21 cellular contexts compared by ENCODE assay signal in genomic region chr3:108073712-108074431, GRCh38. TPM values are rescaled to one million over a fixed set of nuclear protein-coding genes. Genes with fewer than 3 reads are reported as not detected.
DNase-seq lines count a peak whose midpoint lies in the region; ATAC-seq and TF ChIP-seq lines count a peak whose summit lies in the region.
"Had no signal": no experiment of that assay in that cellular context is flagged by ENCODE, and none has a peak within 500 bp of the region (broad histone marks: within the 10 kb centered on the region; RNA-seq: fewer than 3 reads in every experiment).

No MANE protein-coding gene starts in this region.

- H3K27ac Mint-ChIP-seq in activated T-helper 1 cell treated with anti-CD3 and anti-CD28 coated beads, Interleukin-12 subunit alpha, Interleukin-12 subunit beta, Interleukin-2, Interleukin-4 antibody, amounts not matched to agents 30 ng/mL and 10 ng/mL and 1 ng/mL, durations not matched to agents 14 hours and 24 hours and 36 hours, result peak overlapping the region; percentile 31
- peak overlapping the region; percentile 32 for H3K27ac Mint-ChIP-seq in memory B cell

- no peaks in the 10 kb centered on the region for H3K9me3 Mint-ChIP-seq in activated T-helper 1 cell treated with anti-CD3 and anti-CD28 coated beads, Interleukin-12 subunit alpha, Interleukin-12 subunit beta, Interleukin-2, Interleukin-4 antibody, amounts not matched to agents 30 ng/mL and 10 ng/mL and 1 ng/mL, durations not matched to agents 14 hours and 24 hours and 36 hours
- H3K9me3 Mint-ChIP-seq in memory B cell, result no peaks in the 10 kb centered on the region

- peaks cover 46% of the 10 kb centered on the region for H3K36me3 Mint-ChIP-seq in activated T-helper 1 cell treated with anti-CD3 and anti-CD28 coated beads, Interleukin-12 subunit alpha, Interleukin-12 subunit beta, Interleukin-2, Interleukin-4 antibody, amounts not matched to agents 30 ng/mL and 10 ng/mL and 1 ng/mL, durations not matched to agents 14 hours and 24 hours and 36 hours (ENCODE audit: low read depth)
- peaks cover 43% of the 10 kb centered on the region for H3K36me3 Mint-ChIP-seq in memory B cell

- H3K27me3 ChIP-seq in psoas muscle (ENCODE audit: insufficient read depth in 3 of 3, low read length in 2 of 3), result no peaks in the 10 kb centered on the region
- H3K27me3 ChIP-seq: ascending aorta, esophagus muscularis mucosa, heart right ventricle had no signal

- H3K27ac ChIP-seq in psoas muscle, result no peak overlapping the region
- H3K27ac ChIP-seq: ascending aorta, coronary artery, esophagus muscularis mucosa, heart right ventricle, VCaP had no signal

- peak; percentile 18 for DNase-seq in CD1c-positive myeloid dendritic cell (ENCODE audit: extremely low spot score)
- peak; percentile 23 for DNase-seq in EH (ENCODE audit: low read depth)
- DNase-seq in activated T-helper 1 cell treated with anti-CD3 and anti-CD28 coated beads, Interleukin-12 subunit alpha, Interleukin-12 subunit beta, Interleukin-2, Interleukin-4 antibody, amounts not matched to agents 30 ng/mL and 10 ng/mL and 1 ng/mL, durations not matched to agents 14 hours and 24 hours and 36 hours (ENCODE audit: low spot score), result no peak
- no peak for DNase-seq in memory B cell (ENCODE audit: low spot score in 2 of 2)
- DNase-seq in globus pallidus (ENCODE audit: low spot score), result no peak
- no peak for DNase-seq in psoas muscle
- no peak for DNase-seq in mesenteric fat pad (ENCODE audit: low spot score)
- DNase-seq: activated CD8-positive, alpha-beta memory T cell treated with anti-CD3 and anti-CD28 coated beads, Interleukin-2, amount 50 U/mL, for 48 hours; heart right ventricle; kidney glomerular epithelial cell; midbrain; NCI-H774; nucleus accumbens; stimulated activated CD4-positive, alpha-beta T cell treated with anti-CD3 and anti-CD28 coated beads, Interleukin-2, amount 100 ng/mL, for 24 hours had no signal

- intact Hi-C loops in activated T-helper 1 cell treated with anti-CD3 and anti-CD28 coated beads, Interleukin-12 subunit alpha, Interleukin-12 subunit beta, Interleukin-2, Interleukin-4 antibody, amounts not matched to agents 30 ng/mL and 10 ng/mL and 1 ng/mL, durations not matched to agents 14 hours and 24 hours and 36 hours (cut with micrococcal nuclease), result loop anchor here (2.0 kb wide), 1 partner anchor 15 kb away; no protein-coding TSS in a partner anchor
- intact Hi-C loops in psoas muscle (cut with DNase I), result no loop called here

- no peaks in the 10 kb centered on the region for H3K4me1 ChIP-seq in psoas muscle

- no peak overlapping the region for H3K4me3 Mint-ChIP-seq in activated T-helper 1 cell treated with anti-CD3 and anti-CD28 coated beads, Interleukin-12 subunit alpha, Interleukin-12 subunit beta, Interleukin-2, Interleukin-4 antibody, amounts not matched to agents 30 ng/mL and 10 ng/mL and 1 ng/mL, durations not matched to agents 14 hours and 24 hours and 36 hours
- no peak overlapping the region for H3K4me3 Mint-ChIP-seq in memory B cell

- no peaks in the 10 kb centered on the region for H3K9me3 ChIP-seq in psoas muscle
- H3K9me3 ChIP-seq: ascending aorta, esophagus muscularis mucosa, heart right ventricle had no signal

- no peak for ATAC-seq in memory B cell (ENCODE audit: low read depth)
- ATAC-seq in psoas muscle, result no peak
- ATAC-seq: HCT116, heart right ventricle, Panc1, sciatic nerve had no signal

- TF ChIP-seq CTCF in psoas muscle (IDR thresholded peaks at IDR 0.05), result no peak

- H3K4me3 ChIP-seq in psoas muscle, result no peak overlapping the region
- H3K4me3 ChIP-seq: ascending aorta, coronary artery, esophagus muscularis mucosa, heart right ventricle had no signal

- 81 to 92% (median 82%) methylated on average over 5 of the region's 5 CpGs for WGBS in psoas muscle, 3 donors

- no peaks in the 10 kb centered on the region for H3K27me3 Mint-ChIP-seq in activated T-helper 1 cell treated with anti-CD3 and anti-CD28 coated beads, Interleukin-12 subunit alpha, Interleukin-12 subunit beta, Interleukin-2, Interleukin-4 antibody, amounts not matched to agents 30 ng/mL and 10 ng/mL and 1 ng/mL, durations not matched to agents 14 hours and 24 hours and 36 hours (ENCODE audit: insufficient read depth)
- no peaks in the 10 kb centered on the region for H3K27me3 Mint-ChIP-seq in memory B cell

- H3K36me3 ChIP-seq in psoas muscle (ENCODE audit: insufficient read depth in 1 of 2, low read depth in 1 of 2), result peaks cover 0 to 14% of the 10 kb centered on the region in 2 donors
- H3K36me3 ChIP-seq: ascending aorta had no signal

- peaks cover 71% of the 10 kb centered on the region for H3K4me1 Mint-ChIP-seq in activated T-helper 1 cell treated with anti-CD3 and anti-CD28 coated beads, Interleukin-12 subunit alpha, Interleukin-12 subunit beta, Interleukin-2, Interleukin-4 antibody, amounts not matched to agents 30 ng/mL and 10 ng/mL and 1 ng/mL, durations not matched to agents 14 hours and 24 hours and 36 hours (ENCODE audit: low read depth)
- H3K4me1 Mint-ChIP-seq in memory B cell, result peaks cover 50% of the 10 kb centered on the region

RNA-seq across cellular contexts. Expression of gene CD47, which starts 17.0 kb away (rescaled TPM):
- total RNA-seq in activated T-helper 1 cell treated with anti-CD3 and anti-CD28 coated beads, Interleukin-12 subunit alpha, Interleukin-12 subunit beta, Interleukin-2, Interleukin-4 antibody, amounts not matched to agents 30 ng/mL and 10 ng/mL and 1 ng/mL, durations not matched to agents 14 hours and 24 hours and 36 hours, result 98.3 and 105 TPM in 2 replicates
- 10 to 100 TPM; 12.9 to 26.5 (median 17.5) TPM for total RNA-seq in psoas muscle
- 10 to 100 TPM; 12.2 to 53.1 (median 14.7) TPM for polyA plus RNA-seq in psoas muscle
- 59.3 TPM for total RNA-seq in mesenteric fat pad

Comparison
In these comparisons a context has a peak if more than half of its experiments do, and no peak if none do; other contexts are left out.
1. DNase-seq: peak in CD1c-positive myeloid dendritic cell (single experiment) and EH (single experiment); none in activated T-helper 1 cell treated with anti-CD3 and anti-CD28 coated beads, Interleukin-12 subunit alpha, Interleukin-12 subunit beta, Interleukin-2, Interleukin-4 antibody, amounts not matched to agents 30 ng/mL and 10 ng/mL and 1 ng/mL, durations not matched to agents 14 hours and 24 hours and 36 hours (single experiment), memory B cell (0 of 2), globus pallidus (single experiment), psoas muscle (0 of 2) and mesenteric fat pad (single experiment).